ENCODE assay signal across 24 cellular contexts in genomic region chr10:16909271-16909767, GRCh38.
DNase-seq lines count a peak whose midpoint lies in the region; ATAC-seq and TF ChIP-seq lines count a peak whose summit lies in the region.
"Had no signal": no experiment of that assay in that cellular context is flagged by ENCODE, and none has a peak within 500 bp of the region (broad histone marks: within the 10 kb centered on the region; RNA-seq: fewer than 3 reads in every experiment).

No MANE protein-coding gene starts in this region.

- H3K4ac ChIP-seq in mesenchymal stem cell (ENCODE audit: low read depth in 1 of 2, low read length in 2 of 2): no peak overlapping the region

- H3K79me1 ChIP-seq in mesenchymal stem cell (replicated peaks; ENCODE audit: low read length, poor library complexity, severe bottlenecking): no peaks in the 10 kb centered on the region

- H3K36me3 ChIP-seq in brain microvascular endothelial cell (replicated peaks) (no peaks in the 10 kb centered on the region), mesenchymal stem cell (ENCODE audit: control insufficient read depth in 1 of 2, insufficient read depth in 2 of 2, low read depth in 1 of 2, low read length in 2 of 2) (peaks cover 3 to 10% of the 10 kb centered on the region in 2 experiments), spleen (peaks cover 0 to 6% (median 0%) of the 10 kb centered on the region in 6 donors)
- H3K36me3 ChIP-seq: esophagus muscularis mucosa, HAP-1, stomach, transverse colon had no signal

- peak overlapping the region; percentile 13 for H3K27ac ChIP-seq in brain microvascular endothelial cell
- no peak overlapping the region for H3K27ac ChIP-seq in mesenchymal stem cell (ENCODE audit: low read length, poor library complexity, severe bottlenecking)
- H3K27ac ChIP-seq in spleen: no peak overlapping the region
- H3K27ac ChIP-seq: esophagus muscularis mucosa, stomach, transverse colon had no signal

- peak overlapping the region in 1 of 2 experiments; percentile 56 for H3K18ac ChIP-seq in mesenchymal stem cell (ENCODE audit: low read depth in 1 of 2, low read length in 2 of 2)

- no peak overlapping the region for H2BK15ac ChIP-seq in mesenchymal stem cell (ENCODE audit: low read depth, poor library complexity, severe bottlenecking)

- 77% methylated on average over 1 of the region's 1 CpG for WGBS in mesenchymal stem cell
- WGBS in spleen, 5 donors: 96 to 100% (median 100%) methylated on average over 1 of the region's 1 CpG

- H3K14ac ChIP-seq in mesenchymal stem cell (ENCODE audit: low read length in 2 of 2): no peak overlapping the region

- H2BK12ac ChIP-seq in mesenchymal stem cell (ENCODE audit: low read length in 2 of 2): peak overlapping the region in 1 of 2 experiments; percentile 63

- H2BK120ac ChIP-seq in mesenchymal stem cell (ENCODE audit: low read depth, low read length): no peak overlapping the region

- no peak overlapping the region for H2BK5ac ChIP-seq in mesenchymal stem cell (ENCODE audit: low read depth, low read length, poor library complexity, severe bottlenecking)

- no peak overlapping the region for H3K23ac ChIP-seq in mesenchymal stem cell (ENCODE audit: low read length in 2 of 2)

- H3K27me3 ChIP-seq in brain microvascular endothelial cell (replicated peaks) (no peaks in the 10 kb centered on the region), mesenchymal stem cell (ENCODE audit: control insufficient read depth in 1 of 2, insufficient read depth in 1 of 2, low read length in 2 of 2) (no peaks in the 10 kb centered on the region), spleen (replicated peaks in 1 of 7) (no peaks in the 10 kb centered on the region)
- H3K27me3 ChIP-seq: esophagus muscularis mucosa, stomach, transverse colon had no signal

- no peak overlapping the region for H2AK5ac ChIP-seq in mesenchymal stem cell (ENCODE audit: low read length, severe bottlenecking)

- no peaks in the 10 kb centered on the region for H3K9me3 ChIP-seq in mesenchymal stem cell (ENCODE audit: control insufficient read depth, low read length)
- H3K9me3 ChIP-seq in spleen: no peaks in the 10 kb centered on the region
- H3K9me3 ChIP-seq: esophagus muscularis mucosa, HAP-1, stomach, transverse colon had no signal

- no peak overlapping the region for H2AFZ ChIP-seq in mesenchymal stem cell (ENCODE audit: low read depth, low read length)

- TF ChIP-seq POLR2A in spleen (IDR thresholded peaks at IDR 0.05): no peak

- ATAC-seq in GM21717 (IDR thresholded peaks at IDR 0.05; ENCODE audit: unreplicated experiment): no peak
- ATAC-seq in HG02610 (IDR thresholded peaks at IDR 0.05; ENCODE audit: unreplicated experiment): no peak
- no peak for ATAC-seq in HG03039 (IDR thresholded peaks at IDR 0.05; ENCODE audit: unreplicated experiment)
- ATAC-seq: activated naive CD4-positive, alpha-beta T cell treated with anti-CD3 and anti-CD28 coated beads, Interleukin-2, amount 50 U/mL, for 72 hours; CD8-positive, alpha-beta T cell had no signal

- H3K4me2 ChIP-seq in mesenchymal stem cell (ENCODE audit: low read length, poor library complexity, severe bottlenecking): no peak overlapping the region

- no peak overlapping the region for H4K8ac ChIP-seq in mesenchymal stem cell (ENCODE audit: low read length)

- DNase-seq in DMS114 treated with DMSO at 0.1 percent for 48 hours (lab: John Stamatoyannopoulos, UW; ENCODE audit: unreplicated experiment): peak; percentile 75
- peak; percentile 75 for DNase-seq in NCI-H226
- DNase-seq in brain microvascular endothelial cell: no peak
- DNase-seq in mesenchymal stem cell: peak; percentile 49
- no peak for DNase-seq in spleen
- DNase-seq: activated B cell treated with CpG ODN at 0.5 μM for 24 hours; activated CD4-positive, alpha-beta T cell treated with anti-CD3 and anti-CD28 coated beads, Interleukin-2, amount 50 U/mL, for 48 hours; activated CD8-positive, alpha-beta memory T cell treated with anti-CD3 and anti-CD28 coated beads, Interleukin-2, amount 50 U/mL, for 4 hours; CD8-positive, alpha-beta T cell; DMS153; effector memory CD4-positive, alpha-beta T cell; kidney; NCI-H1105; NCI-H2029; NCI-H2227 treated with DMSO at 0.1 percent for 48 hours; NCI-H748 treated with DMSO at 0.1 percent for 48 hours; stomach; transverse colon had no signal

- H3K4me1 ChIP-seq in mesenchymal stem cell (ENCODE audit: control insufficient read depth, insufficient read depth, low read depth, low read length): no peaks in the 10 kb centered on the region
- H3K4me1 ChIP-seq in spleen: peaks cover 0 to 11% (median 0%) of the 10 kb centered on the region in 6 donors
- H3K4me1 ChIP-seq: esophagus muscularis mucosa, HAP-1, stomach, transverse colon had no signal

- in situ Hi-C loops in brain microvascular endothelial cell (cut with HindIII; ENCODE audit: low pct_ligation_motif_present, low sequenced_read_pairs): no loop called here

- H3K9ac ChIP-seq in mesenchymal stem cell (ENCODE audit: low read length): peak overlapping the region; percentile 78

- TF ChIP-seq CTCF in brain microvascular endothelial cell (IDR thresholded peaks at IDR 0.05; ENCODE audit: low read depth, low read length, missing control alignments) (no peak), spleen (IDR thresholded peaks at IDR 0.05 in 8 of 11, conservative IDR thresholded peaks at IDR 0.05 in 3 of 11) (no peak)

- H3K4me3 ChIP-seq in brain microvascular endothelial cell (ENCODE audit: low read depth, low read length) (no peak overlapping the region), mesenchymal stem cell (ENCODE audit: insufficient read depth in 1 of 2, low read depth in 1 of 2, low read length in 2 of 2) (no peak overlapping the region), spleen (no peak overlapping the region)
- H3K4me3 ChIP-seq: esophagus muscularis mucosa, HAP-1, stomach, transverse colon had no signal

- no peak overlapping the region for H4K91ac ChIP-seq in mesenchymal stem cell (ENCODE audit: low read length)

- intact Hi-C loops in spleen (cut with DNase I; ENCODE audit: low total_unique reads): no loop called here

Comparison
In these comparisons a context has a peak if more than half of its experiments do, and no peak if none do; other contexts are left out.
1. DNase-seq: peak in DMS114 treated with DMSO at 0.1 percent for 48 hours (single experiment), NCI-H226 (single experiment) and mesenchymal stem cell (single experiment); none in brain microvascular endothelial cell (single experiment) and spleen (single experiment).